Comparison of ENCODE assay signal across 2 cellular contexts in genomic region chr12:4742421-4742970, GRCh38.
TF ChIP-seq lines count a peak whose summit lies in the region.

No MANE protein-coding gene starts in this region.

TF ChIP-seq in GM23338, 12 proteins besides CTCF, POLR2A, EP300 and RAD21 (continued from another document):
- no peak for TF ChIP-seq ZNF462 (CRISPR knock-in tag; IDR thresholded peaks at IDR 0.05)
- TF ChIP-seq ZNF331 (CRISPR knock-in tag; IDR thresholded peaks at IDR 0.05; ENCODE audit: low read depth): no peak
- TF ChIP-seq EZH2 (IDR thresholded peaks at IDR 0.05; ENCODE audit: low read depth, unreplicated experiment): no peak
- no peak for TF ChIP-seq STAT1 (IDR thresholded peaks at IDR 0.05; ENCODE audit: unreplicated experiment)
- TF ChIP-seq NANOG (IDR thresholded peaks at IDR 0.05; ENCODE audit: borderline replicate concordance): no peak
- TF ChIP-seq REST (IDR thresholded peaks at IDR 0.05; ENCODE audit: unreplicated experiment): no peak
- no peak for TF ChIP-seq POLR2AphosphoS5 (IDR thresholded peaks at IDR 0.05; ENCODE audit: low read depth)

TF ChIP-seq in WTC11, 78 proteins besides CTCF, POLR2A, EP300 and RAD21 (continued from another document):
- TF ChIP-seq AR (CRISPR knock-in tag; IDR thresholded peaks at IDR 0.05) (no peak), GTF2I (CRISPR knock-in tag; conservative IDR thresholded peaks at IDR 0.05) (no peak), CDX4 (CRISPR knock-in tag; IDR thresholded peaks at IDR 0.05; ENCODE audit: borderline replicate concordance) (no peak), CREM (CRISPR knock-in tag; IDR thresholded peaks at IDR 0.05) (no peak), ZNF281 (CRISPR knock-in tag; IDR thresholded peaks at IDR 0.05) (no peak), MYBL2 (CRISPR knock-in tag; IDR thresholded peaks at IDR 0.05) (no peak), FOXP1 (CRISPR knock-in tag; IDR thresholded peaks at IDR 0.05; ENCODE audit: borderline replicate concordance) (no peak), NR1H2 (CRISPR knock-in tag; IDR thresholded peaks at IDR 0.05) (no peak), CREB1 (CRISPR knock-in tag; IDR thresholded peaks at IDR 0.05) (no peak), SOX15 (CRISPR knock-in tag; IDR thresholded peaks at IDR 0.05) (no peak)
